ENCODE assay signal across 8 cellular contexts in genomic region chr15:68229386-68230156, GRCh38. TPM values are rescaled to one million over a fixed set of nuclear protein-coding genes. Genes with fewer than 3 reads are reported as not detected.
A peak's percentile ranks its signal among the peaks of the same experiment; 100 is the strongest.
DNase-seq lines count a peak whose midpoint lies in the region; ATAC-seq and TF ChIP-seq lines count a peak whose summit lies in the region.

CLN6 (minus strand) TSS chr15:68229728; CDS start chr15:68229584, 144 bp downstream.

- intact Hi-C loops in activated T-helper 2 cell treated with anti-CD3 and anti-CD28 coated beads, Interferon-gamma antibody, Interleukin-2, Interleukin-4, amounts not matched to agents 10 μg/mL and 5 μg/mL and 100 μg/mL, durations not matched to agents 14 hours and 24 hours and 36 hours (cut with micrococcal nuclease): loop anchor here (2.0 to 5.0 kb wide), 2 partner anchors 48 to 175 kb away; partner anchors contain the start of genes FEM1B and PIAS1

- no peaks in the 10 kb centered on the region for H3K27me3 ChIP-seq in DOHH2 (ENCODE audit: control insufficient read depth, low read length)
- H3K27me3 ChIP-seq in RWPE2 (ENCODE audit: insufficient read depth, poor library complexity, severe bottlenecking): no peaks in the 10 kb centered on the region

- no peaks in the 10 kb centered on the region for H3K27me3 Mint-ChIP-seq in activated T-helper 2 cell treated with anti-CD3 and anti-CD28 coated beads, Interferon-gamma antibody, Interleukin-2, Interleukin-4, amounts not matched to agents 10 μg/mL and 5 μg/mL and 100 μg/mL, durations not matched to agents 14 hours and 24 hours and 36 hours (ENCODE audit: low read depth)
- no peaks in the 10 kb centered on the region for H3K27me3 Mint-ChIP-seq in natural killer cell treated with Interleukin-12 subunit alpha and Interleukin-12 subunit beta and Interleukin-15 and Interleukin-18, amount 100 ng/mL, for 72 hours

- no peaks in the 10 kb centered on the region for H3K9me3 ChIP-seq in DOHH2 (ENCODE audit: control insufficient read depth, insufficient read depth, low read length)
- no peaks in the 10 kb centered on the region for H3K9me3 ChIP-seq in RWPE2 (ENCODE audit: severe bottlenecking)

- peak within 1 kb of the TSS; percentile 74 for H3K4me2 ChIP-seq in DOHH2 (ENCODE audit: low read length)

- peaks cover 47% of the 10 kb centered on the region for H3K79me2 ChIP-seq in DOHH2 (ENCODE audit: control insufficient read depth, low read length)

- H3K4me3 ChIP-seq in DOHH2 (ENCODE audit: low read length): peak within 1 kb of the TSS; percentile 98
- H3K4me3 ChIP-seq in RWPE2 (ENCODE audit: severe bottlenecking): peak within 1 kb of the TSS; percentile 80

- H4K20me1 ChIP-seq in DOHH2 (ENCODE audit: control insufficient read depth, insufficient read depth, low read depth, low read length): no peaks in the 10 kb centered on the region

- peaks cover 20% of the 10 kb centered on the region for H3K36me3 ChIP-seq in DOHH2 (ENCODE audit: control insufficient read depth, low read length)
- 0 out of 2 replicates have a peak, but pooled peaks cover 3% of the 10 kb centered on the region for H3K36me3 ChIP-seq in RWPE2 (ENCODE audit: low read depth)

- TF ChIP-seq CTCF in DOHH2 (IDR thresholded peaks at IDR 0.05; ENCODE audit: low read depth, low read length, poor library complexity, severe bottlenecking) (no peak), RWPE2 (IDR thresholded peaks at IDR 0.05; ENCODE audit: poor library complexity, severe bottlenecking) (no peak)

- peaks cover 8% of the 10 kb centered on the region for H3F3A ChIP-seq in DOHH2 (ENCODE audit: control insufficient read depth, insufficient read depth)

- peaks cover 33% of the 10 kb centered on the region for H3K4me1 Mint-ChIP-seq in activated T-helper 2 cell treated with anti-CD3 and anti-CD28 coated beads, Interferon-gamma antibody, Interleukin-2, Interleukin-4, amounts not matched to agents 10 μg/mL and 5 μg/mL and 100 μg/mL, durations not matched to agents 14 hours and 24 hours and 36 hours (ENCODE audit: low read depth)
- peaks cover 24 to 31% of the 10 kb centered on the region in 2 donors for H3K4me1 Mint-ChIP-seq in natural killer cell treated with Interleukin-12 subunit alpha and Interleukin-12 subunit beta and Interleukin-15 and Interleukin-18, amount 100 ng/mL, for 72 hours (ENCODE audit: low read depth in 2 of 2)

- peak within 1 kb of the TSS; percentile 80 for H3K27ac ChIP-seq in DOHH2 (ENCODE audit: low read depth, low read length)
- peak within 1 kb of the TSS; percentile 53 for H3K27ac ChIP-seq in RWPE2 (ENCODE audit: poor library complexity, severe bottlenecking)

- no peaks in the 10 kb centered on the region for H3K9me3 Mint-ChIP-seq in activated T-helper 2 cell treated with anti-CD3 and anti-CD28 coated beads, Interferon-gamma antibody, Interleukin-2, Interleukin-4, amounts not matched to agents 10 μg/mL and 5 μg/mL and 100 μg/mL, durations not matched to agents 14 hours and 24 hours and 36 hours
- no peaks in the 10 kb centered on the region for H3K9me3 Mint-ChIP-seq in natural killer cell treated with Interleukin-12 subunit alpha and Interleukin-12 subunit beta and Interleukin-15 and Interleukin-18, amount 100 ng/mL, for 72 hours

- no peaks in the 10 kb centered on the region for H3K9me2 ChIP-seq in DOHH2 (replicated peaks; ENCODE audit: control insufficient read depth, low read length)

- DNase-seq in KG1 (lab: John Stamatoyannopoulos, UW): peak; percentile 72
- DNase-seq in RWPE2 (ENCODE audit: low spot score): peak; percentile 89
- DNase-seq in activated T-helper 2 cell treated with anti-CD3 and anti-CD28 coated beads, Interferon-gamma antibody, Interleukin-2, Interleukin-4, amounts not matched to agents 10 μg/mL and 5 μg/mL and 100 μg/mL, durations not matched to agents 14 hours and 24 hours and 36 hours (ENCODE audit: low spot score): peak; percentile 81
- DNase-seq in fibroblast of peridontal ligament (ENCODE audit: extremely low read depth): peak; percentile 75
- peak; percentile 88 for DNase-seq in natural killer cell treated with Interleukin-12 subunit alpha and Interleukin-12 subunit beta and Interleukin-15 and Interleukin-18, amount 100 ng/mL, for 72 hours (ENCODE audit: low spot score)
- DNase-seq in stimulated activated naive CD4-positive, alpha-beta T cell treated with Interleukin-2 at 50 U/mL for 16 hours (lab: John Stamatoyannopoulos, UW): peak; percentile 80

- peaks cover 21% of the 10 kb centered on the region for H3K36me3 Mint-ChIP-seq in activated T-helper 2 cell treated with anti-CD3 and anti-CD28 coated beads, Interferon-gamma antibody, Interleukin-2, Interleukin-4, amounts not matched to agents 10 μg/mL and 5 μg/mL and 100 μg/mL, durations not matched to agents 14 hours and 24 hours and 36 hours (ENCODE audit: low read depth)
- H3K36me3 Mint-ChIP-seq in natural killer cell treated with Interleukin-12 subunit alpha and Interleukin-12 subunit beta and Interleukin-15 and Interleukin-18, amount 100 ng/mL, for 72 hours: peaks cover 5% of the 10 kb centered on the region

- H3K4me1 ChIP-seq in DOHH2 (ENCODE audit: control insufficient read depth, low read length) (peaks cover 56% of the 10 kb centered on the region), RWPE2 (ENCODE audit: insufficient read depth, poor library complexity, severe bottlenecking) (no peaks in the 10 kb centered on the region)

- ATAC-seq in GM21723 (IDR thresholded peaks at IDR 0.05; ENCODE audit: unreplicated experiment): peak; percentile 72
- peak; percentile 88 for ATAC-seq in RWPE2 (ENCODE audit: low read depth)
- ATAC-seq in natural killer cell treated with Interleukin-12 subunit alpha and Interleukin-12 subunit beta and Interleukin-15 and Interleukin-18, amount 100 ng/mL, for 72 hours: peak; percentile 94 to 98

- peak within 1 kb of the TSS; percentile 94 for H3K4me3 Mint-ChIP-seq in activated T-helper 2 cell treated with anti-CD3 and anti-CD28 coated beads, Interferon-gamma antibody, Interleukin-2, Interleukin-4, amounts not matched to agents 10 μg/mL and 5 μg/mL and 100 μg/mL, durations not matched to agents 14 hours and 24 hours and 36 hours (ENCODE audit: low read depth)
- peak within 1 kb of the TSS; percentile 100 for H3K4me3 Mint-ChIP-seq in natural killer cell treated with Interleukin-12 subunit alpha and Interleukin-12 subunit beta and Interleukin-15 and Interleukin-18, amount 100 ng/mL, for 72 hours

- H3K27ac Mint-ChIP-seq in activated T-helper 2 cell treated with anti-CD3 and anti-CD28 coated beads, Interferon-gamma antibody, Interleukin-2, Interleukin-4, amounts not matched to agents 10 μg/mL and 5 μg/mL and 100 μg/mL, durations not matched to agents 14 hours and 24 hours and 36 hours: peak within 1 kb of the TSS; percentile 78
- H3K27ac Mint-ChIP-seq in natural killer cell treated with Interleukin-12 subunit alpha and Interleukin-12 subunit beta and Interleukin-15 and Interleukin-18, amount 100 ng/mL, for 72 hours: peak within 1 kb of the TSS; percentile 82 to 84

RNA-seq across cellular contexts. Expression of gene CLN6, which starts in this region (rescaled TPM):
- total RNA-seq in activated T-helper 2 cell treated with anti-CD3 and anti-CD28 coated beads, Interferon-gamma antibody, Interleukin-2, Interleukin-4, amounts not matched to agents 10 μg/mL and 5 μg/mL and 100 μg/mL, durations not matched to agents 14 hours and 24 hours and 36 hours: 82.4 and 84.9 TPM in 2 replicates
- total RNA-seq in natural killer cell treated with Interleukin-12 subunit alpha and Interleukin-12 subunit beta and Interleukin-15 and Interleukin-18, amount 100 ng/mL, for 72 hours: 100 to 1,000 TPM in 1 of 2 donors, 10 to 100 TPM in 1; 41.5 to 129 TPM

Comparison
In these comparisons a context has a peak if more than half of its experiments do, and no peak if none do; other contexts are left out.
1. Peak in every context shown above with its lines: DNase-seq, ATAC-seq, H3K4me3 ChIP-seq and H3K27ac ChIP-seq.